In genomic region chr6:35327349-35328027, GRCh38 we compare ENCODE assay signal across 8 cellular contexts. TPM values are rescaled to one million over a fixed set of nuclear protein-coding genes. Genes with fewer than 3 reads are reported as not detected.
DNase-seq lines count a peak whose midpoint lies in the region; ATAC-seq and TF ChIP-seq lines count a peak whose summit lies in the region.

No MANE protein-coding gene starts in this region.

- WGBS in upper lobe of left lung, 2 donors = 44 to 57% methylated on average over 6 to 7 of the region's 7 CpGs

- DNase-seq in Daoy (ENCODE audit: low read depth) (peak; percentile 48), OCI-M1 (lab: John Stamatoyannopoulos, UW) (peak; percentile 85), activated T-cell treated with anti-CD3 and anti-CD28 coated beads for 48 hours (ENCODE audit: low read depth) (peak; percentile 59), fibroblast of lung (ENCODE audit: low read depth in 2 of 2) (peak; percentile 47 to 62), osteoblast (ENCODE audit: insufficient read length, low spot score, missing footprints) (peak; percentile 93), upper lobe of left lung (peak in 1 of 2 donors; percentile 65)

- ATAC-seq in HG03280 (IDR thresholded peaks at IDR 0.05; ENCODE audit: unreplicated experiment) = peak; percentile 69
- ATAC-seq in upper lobe of left lung (ENCODE audit: low FRiP score in 2 of 2) = peak; percentile 49 to 80
- no peak for ATAC-seq in GM19035 (IDR thresholded peaks at IDR 0.05; ENCODE audit: unreplicated experiment)

- TF ChIP-seq CTCF in fibroblast of lung (conservative IDR thresholded peaks at IDR 0.05 in 1 of 2, IDR thresholded peaks at IDR 0.05 in 1 of 2; ENCODE audit: low read depth in 1 of 2, low read length in 2 of 2) (peak; percentile 83 to 84), osteoblast (IDR thresholded peaks at IDR 0.05; ENCODE audit: extremely low read depth, low read depth, low read length) (peak; percentile 72), upper lobe of left lung (IDR thresholded peaks at IDR 0.05) (peak; percentile 39 to 68 (median 58))

- H4K20me1 ChIP-seq in fibroblast of lung (ENCODE audit: control insufficient read depth, extremely low read depth, insufficient read depth, low read length) = no peaks in the 10 kb centered on the region
- no peaks in the 10 kb centered on the region for H4K20me1 ChIP-seq in osteoblast (ENCODE audit: insufficient read depth, low read length)

- TF ChIP-seq EP300 in upper lobe of left lung (IDR thresholded peaks at IDR 0.05) = no peak

- H3K79me2 ChIP-seq in fibroblast of lung (ENCODE audit: control insufficient read depth, insufficient read depth, low read length) = no peaks in the 10 kb centered on the region
- no peaks in the 10 kb centered on the region for H3K79me2 ChIP-seq in osteoblast (ENCODE audit: insufficient read depth, low read length)

- H3K4me1 ChIP-seq in fibroblast of lung (ENCODE audit: control insufficient read depth, extremely low read depth, insufficient read depth, low read length) (no peaks in the 10 kb centered on the region), osteoblast (ENCODE audit: insufficient read depth, low read length) (no peaks in the 10 kb centered on the region), upper lobe of left lung (no peaks in the 10 kb centered on the region)

- no peak overlapping the region for H3K27ac ChIP-seq in fibroblast of lung (ENCODE audit: insufficient read depth, low read length)
- no peak overlapping the region for H3K27ac ChIP-seq in osteoblast (ENCODE audit: low read depth, low read length)
- H3K27ac ChIP-seq in upper lobe of left lung = peak overlapping the region in 1 of 4 donors; percentile 7

- H2AFZ ChIP-seq in fibroblast of lung (ENCODE audit: low read length) = no peak overlapping the region
- H2AFZ ChIP-seq in osteoblast (ENCODE audit: low read length) = peak overlapping the region; percentile 60

- H3K36me3 ChIP-seq in fibroblast of lung (ENCODE audit: control insufficient read depth, insufficient read depth, low read length) = no peaks in the 10 kb centered on the region
- H3K36me3 ChIP-seq in osteoblast (ENCODE audit: insufficient read depth, low read length) = no peaks in the 10 kb centered on the region
- no peaks in the 10 kb centered on the region for H3K36me3 ChIP-seq in upper lobe of left lung

- TF ChIP-seq POLR2A in upper lobe of left lung (IDR thresholded peaks at IDR 0.05) = no peak

- H3K4me2 ChIP-seq in fibroblast of lung (ENCODE audit: extremely low read depth, insufficient read depth, low read length) (no peak overlapping the region), osteoblast (ENCODE audit: insufficient read depth, low read length) (no peak overlapping the region)

- H3K9ac ChIP-seq in fibroblast of lung (ENCODE audit: insufficient read depth, low read length) = no peak overlapping the region

- no peak overlapping the region for H3K4me3 ChIP-seq in fibroblast of lung (replicated peaks in 1 of 4; ENCODE audit: control extremely low read depth in 1 of 4, insufficient read depth in 1 of 4, low read depth in 3 of 4, low read length in 4 of 4)
- no peak overlapping the region for H3K4me3 ChIP-seq in osteoblast (ENCODE audit: insufficient read depth, low read length)
- no peak overlapping the region for H3K4me3 ChIP-seq in upper lobe of left lung

- H3K27me3 ChIP-seq in fibroblast of lung (ENCODE audit: control insufficient read depth, insufficient read depth, low read length) (no peaks in the 10 kb centered on the region), osteoblast (ENCODE audit: insufficient read depth, low read length) (no peaks in the 10 kb centered on the region), upper lobe of left lung (no peaks in the 10 kb centered on the region)

- H3K9me3 ChIP-seq in fibroblast of lung (ENCODE audit: control insufficient read depth, insufficient read depth, low read depth, low read length) = no peaks in the 10 kb centered on the region
- no peaks in the 10 kb centered on the region for H3K9me3 ChIP-seq in osteoblast (ENCODE audit: low read depth, low read length)
- no peaks in the 10 kb centered on the region for H3K9me3 ChIP-seq in upper lobe of left lung

RNA-seq across cellular contexts. Expression of gene PPARD, which starts 14.9 kb away (rescaled TPM):
- 2.9 and 5.6 TPM in 2 replicates for total RNA-seq in Daoy (2014; rRNA removed; shearing (Covaris generic))
- total RNA-seq in fibroblast of lung (9.8 and 16.3 TPM in 2 replicates), osteoblast (12.3 and 13.3 TPM in 2 replicates), upper lobe of left lung (10 to 100 TPM; 14.8 to 48.2 (median 31.5) TPM)
- 14.8 and 27.5 TPM in 2 replicates for polyA plus RNA-seq in fibroblast of lung
- 23.6 and 39.7 TPM in 2 replicates for polyA plus RNA-seq in fibroblast of lung (2012)
- polyA minus RNA-seq in fibroblast of lung (ENCODE audit: low replicate concordance) = 49.9 and 72.6 TPM in 2 replicates

RNA-seq across cellular contexts. Expression of gene DEF6, which starts 29.9 kb away (rescaled TPM):
- 20.0 and 23.6 TPM in 2 replicates for total RNA-seq in Daoy (2014; rRNA removed; shearing (Covaris generic))
- 0.33 and 0.51 TPM in 2 replicates for total RNA-seq in fibroblast of lung
- 0.12 and 0.17 TPM in 2 replicates for polyA plus RNA-seq in fibroblast of lung
- polyA plus RNA-seq in fibroblast of lung (2012) = 0.17 and 0.41 TPM in 2 replicates
- not detected in 2 replicates for polyA minus RNA-seq in fibroblast of lung (ENCODE audit: low replicate concordance)
- total RNA-seq in osteoblast = 0.29 and 0.72 TPM in 2 replicates
- total RNA-seq in upper lobe of left lung = 10 to 100 TPM in 5 of 6 donors, 1 to 10 TPM in 1; 10.0 to 39.8 (median 23.4) TPM
